In genomic region chr20:25299801-25300200, GRCh38 we compare ENCODE assay signal across 10 cellular contexts. TPM values are rescaled to one million over a fixed set of nuclear protein-coding genes. Genes with fewer than 3 reads are reported as not detected.
A peak's percentile ranks its signal among the peaks of the same experiment; 100 is the strongest.
DNase-seq lines count a peak whose midpoint lies in the region; ATAC-seq and TF ChIP-seq lines count a peak whose summit lies in the region.
"Had no signal": no experiment of that assay in that cellular context is flagged by ENCODE, and none has a peak within 500 bp of the region (broad histone marks: within the 10 kb centered on the region; RNA-seq: fewer than 3 reads in every experiment).

No MANE protein-coding gene starts in this region.

- H3K4me3 ChIP-seq in RWPE2 (ENCODE audit: severe bottlenecking) (no peak overlapping the region), gastroesophageal sphincter (no peak overlapping the region)

- H3K27ac ChIP-seq in RWPE2 (ENCODE audit: poor library complexity, severe bottlenecking): no peak overlapping the region
- peak overlapping the region in 3 of 4 donors; percentile 21 to 47 (median 29) for H3K27ac ChIP-seq in gastroesophageal sphincter

- DNase-seq in A172 (ENCODE audit: low spot score): peak; percentile 63
- DNase-seq in DMS79 (lab: John Stamatoyannopoulos, UW): peak; percentile 18
- DNase-seq in RWPE2 (ENCODE audit: low spot score): no peak
- DNase-seq in cerebellar nuclear complex (lab: John Stamatoyannopoulos, UW): no peak
- no peak for DNase-seq in AG20443 (ENCODE audit: low spot score)
- no peak for DNase-seq in NCI-H446 (lab: John Stamatoyannopoulos, UW)
- DNase-seq: NCI-H526, T-helper 2 cell had no signal

- H3K9me3 ChIP-seq in RWPE2 (ENCODE audit: severe bottlenecking) (no peaks in the 10 kb centered on the region), gastroesophageal sphincter (no peaks in the 10 kb centered on the region)

- WGBS in gastroesophageal sphincter (ENCODE audit: low coverage in 1 of 2), 2 donors: 93 to 100% methylated on average over 1 to 3 of the region's 9 CpGs

- peak; percentile 30 for ATAC-seq in RWPE2 (ENCODE audit: low read depth)
- ATAC-seq in gastroesophageal sphincter: no peak
- ATAC-seq in GM19452 (IDR thresholded peaks at IDR 0.05; ENCODE audit: unreplicated experiment): no peak

- H3K36me3 ChIP-seq in RWPE2 (ENCODE audit: low read depth) (peaks cover 25% of the 10 kb centered on the region), gastroesophageal sphincter (peaks cover 0 to 91% of the 10 kb centered on the region in 2 donors)

- H3K27me3 ChIP-seq in RWPE2 (ENCODE audit: insufficient read depth, poor library complexity, severe bottlenecking) (no peaks in the 10 kb centered on the region), gastroesophageal sphincter (no peaks in the 10 kb centered on the region)

- H3K4me1 ChIP-seq in RWPE2 (ENCODE audit: insufficient read depth, poor library complexity, severe bottlenecking): no peaks in the 10 kb centered on the region
- H3K4me1 ChIP-seq in gastroesophageal sphincter: peaks cover 0 to 49% (median 16%) of the 10 kb centered on the region in 3 donors

- TF ChIP-seq CTCF in RWPE2 (IDR thresholded peaks at IDR 0.05; ENCODE audit: poor library complexity, severe bottlenecking): no peak
- TF ChIP-seq CTCF in gastroesophageal sphincter (IDR thresholded peaks at IDR 0.05): no peak

- TF ChIP-seq EP300 in gastroesophageal sphincter (IDR thresholded peaks at IDR 0.05): no peak

- TF ChIP-seq POLR2A in gastroesophageal sphincter (IDR thresholded peaks at IDR 0.05): no peak

RNA-seq across cellular contexts. Expression of gene PYGB, which starts 51.9 kb away (rescaled TPM):
- total RNA-seq in A172 (2014; rRNA removed; shearing (Covaris generic)): 91.8 and 118 TPM in 2 replicates
- 100 to 1,000 TPM; 131 to 663 (median 337) TPM for total RNA-seq in gastroesophageal sphincter

Comparison
In these comparisons a context has a peak if more than half of its experiments do, and no peak if none do; other contexts are left out.
1. DNase-seq: peak in A172 (single experiment) and DMS79 (single experiment); none in RWPE2 (single experiment), cerebellar nuclear complex (0 of 2), AG20443 (single experiment) and NCI-H446 (0 of 2).